In the genomic region with DNA sequence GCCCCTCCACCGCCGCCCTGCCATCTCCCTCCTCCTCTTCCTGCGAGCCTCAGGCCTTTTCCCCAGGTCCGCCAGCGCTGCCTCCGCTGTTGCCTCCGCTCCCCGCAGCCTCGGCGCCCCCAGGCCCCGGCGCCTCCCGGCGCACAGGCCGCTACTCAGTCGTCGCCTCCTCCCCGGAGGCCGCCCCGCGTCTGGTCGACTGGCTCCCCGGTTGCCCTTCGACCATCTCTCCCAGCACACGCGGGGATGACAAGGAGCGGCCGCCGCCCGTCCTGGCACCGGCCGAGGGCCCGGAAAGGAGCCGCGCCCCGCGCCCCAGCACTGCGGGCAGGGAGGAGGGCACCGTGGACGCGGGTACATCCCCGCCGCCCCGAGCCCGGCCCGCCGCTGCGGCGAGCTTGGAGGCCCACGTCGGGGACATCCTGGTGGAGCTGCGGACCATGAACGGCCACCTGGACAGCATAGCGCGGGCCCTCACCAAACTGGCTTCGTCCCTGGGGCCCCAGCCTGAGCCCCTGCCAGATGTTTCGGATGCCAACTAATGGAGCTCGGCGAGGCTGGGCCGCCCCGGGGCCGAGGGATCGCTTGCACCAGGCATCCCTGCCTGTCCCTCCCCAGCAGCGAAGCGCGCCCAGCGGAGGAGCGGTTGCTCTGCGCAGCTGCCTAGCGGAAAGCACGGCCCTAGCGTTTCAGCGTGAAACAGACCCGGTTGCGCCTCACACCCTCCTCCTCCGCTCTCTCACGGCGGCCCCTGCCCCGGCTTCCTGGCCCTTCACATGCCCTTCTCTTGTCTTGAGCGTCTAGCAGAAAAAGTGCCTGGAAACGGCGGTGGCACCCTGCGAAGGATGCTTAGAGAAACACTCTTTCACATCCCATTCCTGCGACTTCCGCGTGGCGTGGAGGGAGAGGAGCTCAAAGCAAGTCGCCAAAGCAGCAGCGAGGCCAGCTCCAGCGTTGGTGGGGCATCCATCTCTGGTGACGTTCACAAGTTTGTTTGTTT, we compare ENCODE assay signal across 10 cellular contexts.
DNase-seq lines count a peak whose midpoint lies in the region; ATAC-seq and TF ChIP-seq lines count a peak whose summit lies in the region.
"Had no signal": no experiment of that assay in that cellular context is flagged by ENCODE, and none has a peak within 500 bp of the region (broad histone marks: within the 10 kb centered on the region; RNA-seq: fewer than 3 reads in every experiment).

No MANE protein-coding gene starts in this region.

- H3K9ac ChIP-seq in mucosa of rectum (ENCODE audit: low read depth in 1 of 2, low read length in 2 of 2), result no peak overlapping the region

- H3K4me3 ChIP-seq in dorsolateral prefrontal cortex, result peak overlapping the region; percentile 3 to 75 (median 48)
- H3K4me3 ChIP-seq in mucosa of rectum (ENCODE audit: low read length in 2 of 2), result peak overlapping the region; percentile 18 to 20
- no peak overlapping the region for H3K4me3 ChIP-seq in SJCRH30

- intact Hi-C loops in dorsolateral prefrontal cortex (cut with DNase I), result no loop called here

- DNase-seq in Ammon's horn (ENCODE audit: low spot score), result peak; percentile 46
- peak; percentile 50 for DNase-seq in activated CD4-positive, CD25-positive, alpha-beta regulatory T cell treated with anti-CD3 and anti-CD28 coated beads, Interleukin-2, amount 50 U/mL, for 72 hours
- peak in 7 of 10 donors; percentile 15 to 63 (median 44) for DNase-seq in dorsolateral prefrontal cortex
- DNase-seq in stimulated activated naive CD4-positive, alpha-beta T cell treated with Interleukin-2 at 50 U/mL for 16 hours (lab: John Stamatoyannopoulos, UW), result peak; percentile 39
- no peak for DNase-seq in SJCRH30

- H3K4me1 ChIP-seq in mucosa of rectum (ENCODE audit: control insufficient read depth in 2 of 2, insufficient read depth in 2 of 2, low read length in 2 of 2) (peaks cover 3 to 4% of the 10 kb centered on the region in 2 donors), SJCRH30 (no peaks in the 10 kb centered on the region)

- TF ChIP-seq CTCF in dorsolateral prefrontal cortex (IDR thresholded peaks at IDR 0.05 in 54 of 56, conservative IDR thresholded peaks at IDR 0.05 in 2 of 56; ENCODE audit: low read depth in 1 of 56, partially characterized antibody in 56 of 56), result peak in 4 of 56 donors; percentile 10 to 19 (median 13)

- peak overlapping the region in 1 of 59 donors; percentile 38 for H3K27ac ChIP-seq in dorsolateral prefrontal cortex
- no peak overlapping the region for H3K27ac ChIP-seq in mucosa of rectum (ENCODE audit: low read depth in 2 of 2, low read length in 2 of 2)
- H3K27ac ChIP-seq in SJCRH30, result no peak overlapping the region
- H3K27ac ChIP-seq: C4-2B, neutrophil had no signal

- H3K27me3 ChIP-seq in dorsolateral prefrontal cortex (peaks cover 0 to 37% (median 9%) of the 10 kb centered on the region in 45 donors), mucosa of rectum (ENCODE audit: control insufficient read depth in 2 of 2, insufficient read depth in 2 of 2, low read length in 2 of 2) (peaks cover 20 to 21% of the 10 kb centered on the region in 2 donors), SJCRH30 (no peaks in the 10 kb centered on the region)

- ATAC-seq in HG02938 (IDR thresholded peaks at IDR 0.05; ENCODE audit: unreplicated experiment) (no peak), HG03039 (IDR thresholded peaks at IDR 0.05; ENCODE audit: unreplicated experiment) (no peak)

- H3K36me3 ChIP-seq in mucosa of rectum (ENCODE audit: control insufficient read depth in 2 of 2, insufficient read depth in 2 of 2, low read length in 2 of 2) (no peaks in the 10 kb centered on the region), SJCRH30 (peaks cover 3% of the 10 kb centered on the region; the same call in 1 of the 2 replicates)
- H3K36me3 ChIP-seq: neutrophil had no signal

- H3K9me3 ChIP-seq in mucosa of rectum (ENCODE audit: control insufficient read depth in 2 of 2, low read length in 2 of 2), result no peaks in the 10 kb centered on the region
- H3K9me3 ChIP-seq in SJCRH30 (replicated peaks), result no peaks in the 10 kb centered on the region
- H3K9me3 ChIP-seq: neutrophil had no signal

Comparison
In these comparisons a context has a peak if more than half of its experiments do, and no peak if none do; other contexts are left out.
1. DNase-seq: peak in Ammon's horn (single experiment), activated CD4-positive, CD25-positive, alpha-beta regulatory T cell treated with anti-CD3 and anti-CD28 coated beads, Interleukin-2, amount 50 U/mL, for 72 hours (single experiment), dorsolateral prefrontal cortex (7 of 10) and stimulated activated naive CD4-positive, alpha-beta T cell treated with Interleukin-2 at 50 U/mL for 16 hours (single experiment); none in SJCRH30 (0 of 2).